ENCODE assay signal across 14 cellular contexts in genomic region chr9:109001275-109001676, GRCh38. TPM values are rescaled to one million over a fixed set of nuclear protein-coding genes. Genes with fewer than 3 reads are reported as not detected.
A peak's percentile ranks its signal among the peaks of the same experiment; 100 is the strongest.
DNase-seq lines count a peak whose midpoint lies in the region; ATAC-seq and TF ChIP-seq lines count a peak whose summit lies in the region.
"Had no signal": no experiment of that assay in that cellular context is flagged by ENCODE, and none has a peak within 500 bp of the region (broad histone marks: within the 10 kb centered on the region; RNA-seq: fewer than 3 reads in every experiment).

No MANE protein-coding gene starts in this region.

- H3K4me3 Mint-ChIP-seq in stimulated activated naive B cell treated with anti-CD40 and anti-IgM and Interleukin-4, amounts not matched to agents 10 μg/mL and 1 μg/mL and 100 μg/mL, for 72 hours = no peak overlapping the region

- no peaks in the 10 kb centered on the region for H3K4me1 Mint-ChIP-seq in stimulated activated naive B cell treated with anti-CD40 and anti-IgM and Interleukin-4, amounts not matched to agents 10 μg/mL and 1 μg/mL and 100 μg/mL, for 72 hours

- H3K9me3 Mint-ChIP-seq in stimulated activated naive B cell treated with anti-CD40 and anti-IgM and Interleukin-4, amounts not matched to agents 10 μg/mL and 1 μg/mL and 100 μg/mL, for 72 hours = peaks cover 8 to 10% of the 10 kb centered on the region in 2 donors

- no peak for ATAC-seq in HG03354 (IDR thresholded peaks at IDR 0.05; ENCODE audit: poor library complexity, severe bottlenecking, unreplicated experiment)
- ATAC-seq in stimulated activated naive B cell treated with anti-CD40 and anti-IgM and Interleukin-4, amounts not matched to agents 10 μg/mL and 1 μg/mL and 100 μg/mL, for 72 hours (replicated peaks) = no peak

- DNase-seq in COLO829 (ENCODE audit: low spot score) (peak; percentile 60), M059J (ENCODE audit: low read depth) (peak; percentile 96), cardiac fibroblast (ENCODE audit: low read depth in 2 of 2) (peak; percentile 50 to 88), non-pigmented ciliary epithelial cell (ENCODE audit: low read depth) (peak; percentile 85), iPS-NIHi7 (ENCODE audit: extremely low spot score) (no peak)
- DNase-seq in stimulated activated naive B cell treated with anti-CD40 and anti-IgM and Interleukin-4, amounts not matched to agents 10 μg/mL and 1 μg/mL and 100 μg/mL, for 72 hours = no peak
- no peak for DNase-seq in activated CD4-positive, alpha-beta T cell treated with anti-CD3 and anti-CD28 coated beads for 48 hours
- DNase-seq: activated T-cell treated with anti-CD3 and anti-CD28 coated beads, Interleukin-2, amount 50 U/mL, for 1 hour; DMS153; MM.1S; NCI-H69; stimulated activated CD4-positive, alpha-beta T cell treated with anti-CD3 and anti-CD28 coated beads, Interleukin-4, amount 100 ng/mL, for 24 hours had no signal

- TF ChIP-seq CTCF in cardiac fibroblast (IDR thresholded peaks at IDR 0.05; ENCODE audit: low read depth, low read length) = no peak

- peaks cover 0 to 5% of the 10 kb centered on the region in 2 donors for H3K27me3 Mint-ChIP-seq in stimulated activated naive B cell treated with anti-CD40 and anti-IgM and Interleukin-4, amounts not matched to agents 10 μg/mL and 1 μg/mL and 100 μg/mL, for 72 hours

- H3K4me3 ChIP-seq in cardiac fibroblast (replicated peaks in 1 of 2; ENCODE audit: low read depth in 2 of 2, low read length in 2 of 2) = no peak overlapping the region
- H3K4me3 ChIP-seq: coronary artery had no signal

- peaks cover 5 to 15% of the 10 kb centered on the region in 2 donors for H3K36me3 Mint-ChIP-seq in stimulated activated naive B cell treated with anti-CD40 and anti-IgM and Interleukin-4, amounts not matched to agents 10 μg/mL and 1 μg/mL and 100 μg/mL, for 72 hours

- no peak overlapping the region for H3K27ac Mint-ChIP-seq in stimulated activated naive B cell treated with anti-CD40 and anti-IgM and Interleukin-4, amounts not matched to agents 10 μg/mL and 1 μg/mL and 100 μg/mL, for 72 hours

RNA-seq across cellular contexts. Expression of gene CTNNAL1, which starts 12.0 kb away (rescaled TPM):
- 105 and 168 TPM in 2 replicates for total RNA-seq in M059J (2014; rRNA removed; shearing (Covaris generic))

Comparison
In these comparisons a context has a peak if more than half of its experiments do, and no peak if none do; other contexts are left out.
1. DNase-seq: peak in COLO829 (single experiment), M059J (single experiment), cardiac fibroblast (2 of 2) and non-pigmented ciliary epithelial cell (single experiment); none in stimulated activated naive B cell treated with anti-CD40 and anti-IgM and Interleukin-4, amounts not matched to agents 10 μg/mL and 1 μg/mL and 100 μg/mL, for 72 hours (single experiment), iPS-NIHi7 (single experiment) and activated CD4-positive, alpha-beta T cell treated with anti-CD3 and anti-CD28 coated beads for 48 hours (single experiment).